Comparison of ENCODE assay signal across 22 cellular contexts in genomic region chr7:112290065-112290464, GRCh38.
DNase-seq lines count a peak whose midpoint lies in the region; ATAC-seq and TF ChIP-seq lines count a peak whose summit lies in the region.
"Had no signal": no experiment of that assay in that cellular context is flagged by ENCODE, and none has a peak within 500 bp of the region (broad histone marks: within the 10 kb centered on the region; RNA-seq: fewer than 3 reads in every experiment).

No MANE protein-coding gene starts in this region.

- no peaks in the 10 kb centered on the region for H3K9me3 Mint-ChIP-seq in osteocyte (ENCODE audit: unreplicated experiment)
- no peaks in the 10 kb centered on the region for H3K9me3 Mint-ChIP-seq in endothelial cell (ENCODE audit: unreplicated experiment)
- no peaks in the 10 kb centered on the region for H3K9me3 Mint-ChIP-seq in stimulated activated effector memory CD8-positive, alpha-beta T cell treated with anti-CD3 and anti-CD28 coated beads, Interleukin-12 subunit alpha, Interleukin-12 subunit beta, amount 100 ng/mL, for 72 hours
- H3K9me3 Mint-ChIP-seq: activated CD8-positive, alpha-beta T cell treated with anti-CD3 and anti-CD28 coated beads for 36 hours; GM23338; naive B cell; T-cell had no signal

- H3K36me3 ChIP-seq in Peyer's patch: no peaks in the 10 kb centered on the region
- H3K36me3 ChIP-seq: cardiac muscle cell, MG63 had no signal

- H3K27me3 Mint-ChIP-seq in osteocyte (ENCODE audit: unreplicated experiment) (no peaks in the 10 kb centered on the region), endothelial cell (ENCODE audit: unreplicated experiment) (no peaks in the 10 kb centered on the region)
- H3K27me3 Mint-ChIP-seq: activated CD8-positive, alpha-beta T cell treated with anti-CD3 and anti-CD28 coated beads for 36 hours; activated naive CD8-positive, alpha-beta T cell; naive B cell; T-cell had no signal

- POLR2A ChIA-PET in RWPE1 (lab: Yijun Ruan, JAX; ENCODE audit: low non-redundant PET): no interaction called here

- H3K4me3 Mint-ChIP-seq in osteocyte (ENCODE audit: unreplicated experiment): no peak overlapping the region
- no peak overlapping the region for H3K4me3 Mint-ChIP-seq in endothelial cell (ENCODE audit: unreplicated experiment)
- H3K4me3 Mint-ChIP-seq in stimulated activated effector memory CD8-positive, alpha-beta T cell treated with anti-CD3 and anti-CD28 coated beads, Interleukin-12 subunit alpha, Interleukin-12 subunit beta, amount 100 ng/mL, for 72 hours: no peak overlapping the region
- H3K4me3 Mint-ChIP-seq: activated CD8-positive, alpha-beta T cell treated with anti-CD3 and anti-CD28 coated beads for 36 hours; activated naive CD8-positive, alpha-beta T cell; GM23338; naive B cell; T-cell had no signal

- no peak overlapping the region for H3K4me3 ChIP-seq in Peyer's patch
- H3K4me3 ChIP-seq: cardiac muscle cell, gastrocnemius medialis, GM23338, lung, MG63 had no signal

- in situ Hi-C loops in G401 (cut with HindIII; ENCODE audit: low sequenced_read_pairs): no loop called here

- CTCF ChIA-PET in RWPE1 (lab: Yijun Ruan, JAX): no interaction called here

- no peaks in the 10 kb centered on the region for H3K27me3 ChIP-seq in Peyer's patch
- H3K27me3 ChIP-seq: cardiac muscle cell, gastrocnemius medialis, MG63 had no signal

- H3K4me1 Mint-ChIP-seq in osteocyte (ENCODE audit: unreplicated experiment) (peaks cover 39% of the 10 kb centered on the region), endothelial cell (ENCODE audit: unreplicated experiment) (peaks cover 11% of the 10 kb centered on the region)
- H3K4me1 Mint-ChIP-seq in stimulated activated effector memory CD8-positive, alpha-beta T cell treated with anti-CD3 and anti-CD28 coated beads, Interleukin-12 subunit alpha, Interleukin-12 subunit beta, amount 100 ng/mL, for 72 hours: peaks cover 20% of the 10 kb centered on the region

- H3K27ac Mint-ChIP-seq in osteocyte (ENCODE audit: unreplicated experiment) (peak overlapping the region; percentile 25), endothelial cell (ENCODE audit: unreplicated experiment) (no peak overlapping the region)
- no peak overlapping the region for H3K27ac Mint-ChIP-seq in stimulated activated effector memory CD8-positive, alpha-beta T cell treated with anti-CD3 and anti-CD28 coated beads, Interleukin-12 subunit alpha, Interleukin-12 subunit beta, amount 100 ng/mL, for 72 hours
- H3K27ac Mint-ChIP-seq: activated CD8-positive, alpha-beta T cell treated with anti-CD3 and anti-CD28 coated beads for 36 hours; activated naive CD8-positive, alpha-beta T cell; GM23338; T-cell had no signal

- no peaks in the 10 kb centered on the region for H3K4me1 ChIP-seq in Peyer's patch
- H3K4me1 ChIP-seq: gastrocnemius medialis had no signal

- no peak for ATAC-seq in stimulated activated effector memory CD8-positive, alpha-beta T cell treated with anti-CD3 and anti-CD28 coated beads, Interleukin-12 subunit alpha, Interleukin-12 subunit beta, amount 100 ng/mL, for 72 hours
- ATAC-seq: activated CD8-positive, alpha-beta T cell treated with anti-CD3 and anti-CD28 coated beads for 36 hours; gastrocnemius medialis; GM23338; T-cell had no signal

- no peak overlapping the region for H3K27ac ChIP-seq in RWPE1
- H3K27ac ChIP-seq in Peyer's patch: no peak overlapping the region
- H3K27ac ChIP-seq: cardiac muscle cell, gastrocnemius medialis had no signal

- TF ChIP-seq CTCF in RWPE1 (conservative IDR thresholded peaks at IDR 0.05; ENCODE audit: low read depth): no peak
- TF ChIP-seq CTCF in osteocyte (IDR thresholded peaks at IDR 0.05): no peak
- no peak for TF ChIP-seq CTCF in endothelial cell (IDR thresholded peaks at IDR 0.05; ENCODE audit: unreplicated experiment)
- TF ChIP-seq CTCF in Peyer's patch (IDR thresholded peaks at IDR 0.05): no peak

- no peak for TF ChIP-seq POLR2A in Peyer's patch (IDR thresholded peaks at IDR 0.05)

- H3K36me3 Mint-ChIP-seq in osteocyte (ENCODE audit: unreplicated experiment) (peaks cover 5% of the 10 kb centered on the region), endothelial cell (ENCODE audit: low read depth, unreplicated experiment) (no peaks in the 10 kb centered on the region)
- peaks cover 13% of the 10 kb centered on the region for H3K36me3 Mint-ChIP-seq in stimulated activated effector memory CD8-positive, alpha-beta T cell treated with anti-CD3 and anti-CD28 coated beads, Interleukin-12 subunit alpha, Interleukin-12 subunit beta, amount 100 ng/mL, for 72 hours

- no peaks in the 10 kb centered on the region for H3K9me3 ChIP-seq in Peyer's patch
- H3K9me3 ChIP-seq: gastrocnemius medialis, MG63 had no signal

- peak; percentile 67 for DNase-seq in ELR (ENCODE audit: low read depth)
- peak; percentile 44 for DNase-seq in RWPE1 (ENCODE audit: low spot score)
- peak; percentile 3 for DNase-seq in fibroblast of gingiva (ENCODE audit: low read depth)
- no peak for DNase-seq in osteocyte (ENCODE audit: extremely low spot score, unreplicated experiment)
- DNase-seq in endothelial cell (ENCODE audit: low spot score): no peak
- DNase-seq in Peyer's patch: no peak
- DNase-seq in G401 (ENCODE audit: low spot score): no peak
- DNase-seq in stimulated activated effector memory CD8-positive, alpha-beta T cell treated with anti-CD3 and anti-CD28 coated beads, Interleukin-12 subunit alpha, Interleukin-12 subunit beta, amount 100 ng/mL, for 72 hours (ENCODE audit: low spot score in 2 of 2): no peak
- DNase-seq: activated CD8-positive, alpha-beta T cell treated with anti-CD3 and anti-CD28 coated beads for 36 hours; activated T-cell treated with anti-CD3 and anti-CD28 coated beads, Interleukin-2, amount 50 U/mL, for 48 hours; effector CD4-positive, alpha-beta T cell; gastrocnemius medialis; GDM1; MG63; naive B cell; NCI-H146; posterior cingulate gyrus; T-cell had no signal

Comparison
In these comparisons a context has a peak if more than half of its experiments do, and no peak if none do; other contexts are left out.
1. DNase-seq: peak in ELR (single experiment), RWPE1 (single experiment) and fibroblast of gingiva (single experiment); none in osteocyte (single experiment), endothelial cell (single experiment), Peyer's patch (0 of 3), G401 (single experiment) and stimulated activated effector memory CD8-positive, alpha-beta T cell treated with anti-CD3 and anti-CD28 coated beads, Interleukin-12 subunit alpha, Interleukin-12 subunit beta, amount 100 ng/mL, for 72 hours (0 of 2).